In genomic region chr1:11487196-11487751, GRCh38 we compare ENCODE assay signal across 1 cellular context.
TF ChIP-seq lines count a peak whose summit lies in the region.

No MANE protein-coding gene starts in this region.

TF ChIP-seq in GM23338, 12 proteins besides CTCF, POLR2A, EP300 and RAD21 (continued from another document):
- TF ChIP-seq, protein P1, sequence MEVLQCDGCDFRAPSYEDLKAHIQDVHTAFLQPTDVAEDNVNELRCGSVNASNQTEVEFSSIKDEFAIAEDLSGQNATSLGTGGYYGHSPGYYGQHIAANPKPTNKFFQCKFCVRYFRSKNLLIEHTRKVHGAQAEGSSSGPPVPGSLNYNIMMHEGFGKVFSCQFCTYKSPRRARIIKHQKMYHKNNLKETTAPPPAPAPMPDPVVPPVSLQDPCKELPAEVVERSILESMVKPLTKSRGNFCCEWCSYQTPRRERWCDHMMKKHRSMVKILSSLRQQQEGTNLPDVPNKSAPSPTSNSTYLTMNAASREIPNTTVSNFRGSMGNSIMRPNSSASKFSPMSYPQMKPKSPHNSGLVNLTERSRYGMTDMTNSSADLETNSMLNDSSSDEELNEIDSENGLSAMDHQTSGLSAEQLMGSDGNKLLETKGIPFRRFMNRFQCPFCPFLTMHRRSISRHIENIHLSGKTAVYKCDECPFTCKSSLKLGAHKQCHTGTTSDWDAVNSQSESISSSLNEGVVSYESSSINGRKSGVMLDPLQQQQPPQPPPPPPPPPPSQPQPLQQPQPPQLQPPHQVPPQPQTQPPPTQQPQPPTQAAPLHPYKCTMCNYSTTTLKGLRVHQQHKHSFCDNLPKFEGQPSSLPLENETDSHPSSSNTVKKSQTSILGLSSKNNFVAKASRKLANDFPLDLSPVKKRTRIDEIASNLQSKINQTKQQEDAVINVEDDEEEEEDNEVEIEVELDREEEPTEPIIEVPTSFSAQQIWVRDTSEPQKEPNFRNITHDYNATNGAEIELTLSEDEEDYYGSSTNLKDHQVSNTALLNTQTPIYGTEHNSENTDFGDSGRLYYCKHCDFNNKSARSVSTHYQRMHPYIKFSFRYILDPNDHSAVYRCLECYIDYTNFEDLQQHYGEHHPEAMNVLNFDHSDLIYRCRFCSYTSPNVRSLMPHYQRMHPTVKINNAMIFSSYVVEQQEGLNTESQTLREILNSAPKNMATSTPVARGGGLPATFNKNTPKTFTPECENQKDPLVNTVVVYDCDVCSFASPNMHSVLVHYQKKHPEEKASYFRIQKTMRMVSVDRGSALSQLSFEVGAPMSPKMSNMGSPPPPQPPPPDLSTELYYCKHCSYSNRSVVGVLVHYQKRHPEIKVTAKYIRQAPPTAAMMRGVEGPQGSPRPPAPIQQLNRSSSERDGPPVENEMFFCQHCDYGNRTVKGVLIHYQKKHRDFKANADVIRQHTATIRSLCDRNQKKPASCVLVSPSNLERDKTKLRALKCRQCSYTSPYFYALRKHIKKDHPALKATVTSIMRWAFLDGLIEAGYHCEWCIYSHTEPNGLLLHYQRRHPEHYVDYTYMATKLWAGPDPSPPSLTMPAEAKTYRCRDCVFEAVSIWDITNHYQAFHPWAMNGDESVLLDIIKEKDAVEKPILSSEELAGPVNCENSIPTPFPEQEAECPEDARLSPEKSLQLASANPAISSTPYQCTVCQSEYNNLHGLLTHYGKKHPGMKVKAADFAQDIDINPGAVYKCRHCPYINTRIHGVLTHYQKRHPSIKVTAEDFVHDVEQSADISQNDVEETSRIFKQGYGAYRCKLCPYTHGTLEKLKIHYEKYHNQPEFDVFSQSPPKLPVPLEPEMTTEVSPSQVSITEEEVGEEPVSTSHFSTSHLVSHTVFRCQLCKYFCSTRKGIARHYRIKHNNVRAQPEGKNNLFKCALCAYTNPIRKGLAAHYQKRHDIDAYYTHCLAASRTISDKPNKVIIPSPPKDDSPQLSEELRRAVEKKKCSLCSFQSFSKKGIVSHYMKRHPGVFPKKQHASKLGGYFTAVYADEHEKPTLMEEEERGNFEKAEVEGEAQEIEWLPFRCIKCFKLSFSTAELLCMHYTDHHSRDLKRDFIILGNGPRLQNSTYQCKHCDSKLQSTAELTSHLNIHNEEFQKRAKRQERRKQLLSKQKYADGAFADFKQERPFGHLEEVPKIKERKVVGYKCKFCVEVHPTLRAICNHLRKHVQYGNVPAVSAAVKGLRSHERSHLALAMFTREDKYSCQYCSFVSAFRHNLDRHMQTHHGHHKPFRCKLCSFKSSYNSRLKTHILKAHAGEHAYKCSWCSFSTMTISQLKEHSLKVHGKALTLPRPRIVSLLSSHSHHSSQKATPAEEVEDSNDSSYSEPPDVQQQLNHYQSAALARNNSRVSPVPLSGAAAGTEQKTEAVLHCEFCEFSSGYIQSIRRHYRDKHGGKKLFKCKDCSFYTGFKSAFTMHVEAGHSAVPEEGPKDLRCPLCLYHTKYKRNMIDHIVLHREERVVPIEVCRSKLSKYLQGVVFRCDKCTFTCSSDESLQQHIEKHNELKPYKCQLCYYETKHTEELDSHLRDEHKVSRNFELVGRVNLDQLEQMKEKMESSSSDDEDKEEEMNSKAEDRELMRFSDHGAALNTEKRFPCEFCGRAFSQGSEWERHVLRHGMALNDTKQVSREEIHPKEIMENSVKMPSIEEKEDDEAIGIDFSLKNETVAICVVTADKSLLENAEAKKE (CRISPR knock-in tag; IDR thresholded peaks at IDR 0.05): no peak
- TF ChIP-seq POLR2AphosphoS5 (IDR thresholded peaks at IDR 0.05; ENCODE audit: low read depth): no peak
- no peak for TF ChIP-seq EZH2phosphoT487 (IDR thresholded peaks at IDR 0.05; ENCODE audit: unreplicated experiment)
TF ChIP-seq in GM23338: peak in this region for 0.
